In genomic region chrX:132592880-132593279, GRCh38 we compare ENCODE assay signal across 1 cellular context.
TF ChIP-seq lines count a peak whose summit lies in the region.

No MANE protein-coding gene starts in this region.

TF ChIP-seq in SK-N-SH treated with all-trans-retinoic acid at 6 μM for 48 hours, 23 proteins besides CTCF, POLR2A, EP300 and RAD21 (continued from another document):
- TF ChIP-seq, protein P1, sequence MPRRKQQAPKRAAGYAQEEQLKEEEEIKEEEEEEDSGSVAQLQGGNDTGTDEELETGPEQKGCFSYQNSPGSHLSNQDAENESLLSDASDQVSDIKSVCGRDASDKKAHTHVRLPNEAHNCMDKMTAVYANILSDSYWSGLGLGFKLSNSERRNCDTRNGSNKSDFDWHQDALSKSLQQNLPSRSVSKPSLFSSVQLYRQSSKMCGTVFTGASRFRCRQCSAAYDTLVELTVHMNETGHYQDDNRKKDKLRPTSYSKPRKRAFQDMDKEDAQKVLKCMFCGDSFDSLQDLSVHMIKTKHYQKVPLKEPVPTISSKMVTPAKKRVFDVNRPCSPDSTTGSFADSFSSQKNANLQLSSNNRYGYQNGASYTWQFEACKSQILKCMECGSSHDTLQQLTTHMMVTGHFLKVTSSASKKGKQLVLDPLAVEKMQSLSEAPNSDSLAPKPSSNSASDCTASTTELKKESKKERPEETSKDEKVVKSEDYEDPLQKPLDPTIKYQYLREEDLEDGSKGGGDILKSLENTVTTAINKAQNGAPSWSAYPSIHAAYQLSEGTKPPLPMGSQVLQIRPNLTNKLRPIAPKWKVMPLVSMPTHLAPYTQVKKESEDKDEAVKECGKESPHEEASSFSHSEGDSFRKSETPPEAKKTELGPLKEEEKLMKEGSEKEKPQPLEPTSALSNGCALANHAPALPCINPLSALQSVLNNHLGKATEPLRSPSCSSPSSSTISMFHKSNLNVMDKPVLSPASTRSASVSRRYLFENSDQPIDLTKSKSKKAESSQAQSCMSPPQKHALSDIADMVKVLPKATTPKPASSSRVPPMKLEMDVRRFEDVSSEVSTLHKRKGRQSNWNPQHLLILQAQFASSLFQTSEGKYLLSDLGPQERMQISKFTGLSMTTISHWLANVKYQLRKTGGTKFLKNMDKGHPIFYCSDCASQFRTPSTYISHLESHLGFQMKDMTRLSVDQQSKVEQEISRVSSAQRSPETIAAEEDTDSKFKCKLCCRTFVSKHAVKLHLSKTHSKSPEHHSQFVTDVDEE (CRISPR knock-in tag; IDR thresholded peaks at IDR 0.05): no peak
